ENCODE assay signal across 11 cellular contexts in the genomic region with DNA sequence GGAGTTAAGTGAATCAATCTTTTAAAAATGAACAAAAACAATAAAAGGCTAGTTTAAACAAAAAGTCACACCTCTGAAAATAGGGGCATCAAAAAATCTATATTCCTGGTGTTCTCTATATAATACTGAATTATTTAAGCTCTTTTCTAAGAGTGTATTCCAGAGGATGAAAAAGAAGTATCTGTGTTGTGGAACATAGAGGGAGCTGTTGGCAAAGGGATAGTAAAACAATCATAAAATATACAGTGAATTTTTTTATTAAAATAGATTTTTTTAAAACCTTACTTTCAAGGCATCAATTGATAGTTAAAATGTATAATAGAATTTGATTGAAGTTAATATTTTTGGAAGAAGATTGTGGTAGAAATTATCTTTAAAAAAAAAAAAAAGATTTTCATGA.
DNase-seq lines count a peak whose midpoint lies in the region; ATAC-seq, FAIRE-seq and TF ChIP-seq lines count a peak whose summit lies in the region.
"Had no signal": no experiment of that assay in that cellular context is flagged by ENCODE, and none has a peak within 500 bp of the region (broad histone marks: within the 10 kb centered on the region; RNA-seq: fewer than 3 reads in every experiment).

No MANE protein-coding gene starts in this region.

- TF ChIP-seq CTCF in GM13977 (IDR thresholded peaks at IDR 0.05; ENCODE audit: extremely low read depth, insufficient read depth, missing control alignments): peak; percentile 26
- TF ChIP-seq CTCF in brain microvascular endothelial cell (IDR thresholded peaks at IDR 0.05; ENCODE audit: low read depth, low read length, missing control alignments): peak; percentile 27
- TF ChIP-seq CTCF in prostate gland (IDR thresholded peaks at IDR 0.05): peak in 2 of 4 experiments; percentile 15

- H3K36me3 ChIP-seq in brain microvascular endothelial cell (replicated peaks) (no peaks in the 10 kb centered on the region), prostate gland (no peaks in the 10 kb centered on the region)

- TF ChIP-seq POLR2A in prostate gland (IDR thresholded peaks at IDR 0.05): no peak

- no peaks in the 10 kb centered on the region for H3K9me3 ChIP-seq in prostate gland

- peak; percentile 48 for FAIRE-seq in A204.1 (lab: Jason Lieb, UNC)

- no peak for DNase-seq in GM13977 (ENCODE audit: low spot score)
- no peak for DNase-seq in brain microvascular endothelial cell
- DNase-seq in left kidney (ENCODE audit: low read depth, low spot score): peak; percentile 41
- DNase-seq in activated gamma-delta T cell treated with Interleukin-2 at 50 U/mL for 16 hours: no peak
- no peak for DNase-seq in prostate gland (ENCODE audit: low spot score)
- DNase-seq: activated CD4-positive, alpha-beta T cell treated with anti-CD3 and anti-CD28 coated beads, Interleukin-2, amount 50 U/mL, for 4 hours; head of caudate nucleus; NCI-H2081 treated with DMSO at 0.1 percent for 48 hours had no signal

- H3K27ac ChIP-seq in brain microvascular endothelial cell (no peak overlapping the region), prostate gland (no peak overlapping the region)

- H3K27me3 ChIP-seq in brain microvascular endothelial cell (replicated peaks) (no peaks in the 10 kb centered on the region), prostate gland (replicated peaks; ENCODE audit: insufficient read depth) (no peaks in the 10 kb centered on the region)

- no peaks in the 10 kb centered on the region for H3K4me1 ChIP-seq in prostate gland (replicated peaks)

- ATAC-seq in GM19328 (IDR thresholded peaks at IDR 0.05; ENCODE audit: unreplicated experiment) (no peak), HG02973 (IDR thresholded peaks at IDR 0.05; ENCODE audit: unreplicated experiment) (no peak)

- intact Hi-C loops in prostate gland (cut with DNase I): no loop called here

- in situ Hi-C loops in GM13977 (cut with MboI; ENCODE audit: low pct_unique_long_range_greater_than_20kb, low sequenced_read_pairs, unreplicated experiment): no loop called here
- in situ Hi-C loops in brain microvascular endothelial cell (cut with HindIII; ENCODE audit: low pct_ligation_motif_present, low sequenced_read_pairs): no loop called here

- no peak overlapping the region for H3K4me3 ChIP-seq in brain microvascular endothelial cell (ENCODE audit: low read depth, low read length)
- no peak overlapping the region for H3K4me3 ChIP-seq in prostate gland
